ENCODE assay signal across 21 cellular contexts in the genomic region with DNA sequence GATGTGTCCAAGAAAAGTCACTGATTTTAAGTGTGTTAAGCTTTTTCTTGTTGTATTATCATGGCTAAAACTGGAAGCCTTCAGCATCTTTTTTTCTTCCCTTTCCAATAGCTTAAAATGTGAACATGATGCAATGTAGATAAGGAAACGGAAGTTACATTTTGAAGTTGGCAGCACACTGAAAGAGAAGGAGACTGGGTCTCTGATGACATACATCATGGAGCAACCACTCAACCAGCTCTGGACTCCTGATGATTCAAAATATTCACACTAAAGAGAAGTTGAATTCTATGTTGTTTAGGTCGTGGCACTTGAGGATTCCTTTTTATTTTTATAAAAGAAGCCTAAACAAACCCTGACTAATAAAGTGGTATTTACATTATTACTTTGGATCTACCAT.
DNase-seq lines count a peak whose midpoint lies in the region; FAIRE-seq and TF ChIP-seq lines count a peak whose summit lies in the region.
"Had no signal": no experiment of that assay in that cellular context is flagged by ENCODE, and none has a peak within 500 bp of the region (broad histone marks: within the 10 kb centered on the region; RNA-seq: fewer than 3 reads in every experiment).

No MANE protein-coding gene starts in this region.

- DNase-seq in KBM-7 (peak; percentile 11), SKM-1 treated with dmso at 0.1 percent for 144 hours (lab: John Stamatoyannopoulos, UW; ENCODE audit: unreplicated experiment) (peak; percentile 89), fibroblast of mammary gland (ENCODE audit: low read depth) (peak; percentile 26), HT-29 (ENCODE audit: low spot score) (no peak), GM12891 (ENCODE audit: insufficient read length, low spot score) (no peak), NCI-H82 (lab: John Stamatoyannopoulos, UW) (no peak), cerebellar nuclear complex (lab: John Stamatoyannopoulos, UW) (no peak)
- DNase-seq: activated CD4-positive, alpha-beta T cell treated with anti-CD3 and anti-CD28 coated beads, Interleukin-2, amount 50 U/mL, for 48 hours; activated gamma-delta T cell treated with Interleukin-2 at 50 U/mL for 16 hours; amygdala; endodermal cell; H7; NCI-H146; NCI-H2227 treated with DMSO at 0.1 percent for 48 hours; NK-92 treated with Interleukin-12 subunit alpha and Interleukin-12 subunit beta, amount 100 ng/mL, for 24 hours; ovary; right cardiac atrium; stimulated activated CD4-positive, alpha-beta T cell treated with anti-CD3 and anti-CD28 coated beads, Interleukin-15, amount 100 ng/mL, for 24 hours had no signal

- no peak for TF ChIP-seq POLR2A in GM12891 (IDR thresholded peaks at IDR 0.05; ENCODE audit: low read depth, low read length)

- FAIRE-seq in GM12891 (lab: Jason Lieb, UNC), result no peak
- FAIRE-seq: G401.6, GM19239 had no signal

- H3K4me3 ChIP-seq in fibroblast of mammary gland (ENCODE audit: control insufficient read depth, low read depth, low read length), result no peak overlapping the region
- H3K4me3 ChIP-seq: hepatocyte, ovary had no signal

- in situ Hi-C loops in KBM-7 (cut with MboI; ENCODE audit: low pct_unique_long_range_greater_than_20kb, low sequenced_read_pairs), result no loop called here

- no peak for TF ChIP-seq CTCF in fibroblast of mammary gland (conservative IDR thresholded peaks at IDR 0.05; ENCODE audit: control insufficient read depth, insufficient read depth, low read depth, low read length)

TF ChIP-seq in GM12891, 5 proteins besides CTCF, POLR2A, EP300 and RAD21:
- no peak for TF ChIP-seq POU2F2 (IDR thresholded peaks at IDR 0.05; ENCODE audit: low read depth, low read length)
- TF ChIP-seq TAF1 (IDR thresholded peaks at IDR 0.05; ENCODE audit: low read depth, low read length), result no peak
- TF ChIP-seq PAX5 (IDR thresholded peaks at IDR 0.05; ENCODE audit: insufficient read depth, low read length, severe bottlenecking), result no peak
- TF ChIP-seq SPI1 (IDR thresholded peaks at IDR 0.05; ENCODE audit: low read depth, low read length), result no peak

Comparison
In these comparisons a context has a peak if more than half of its experiments do, and no peak if none do; other contexts are left out.
1. DNase-seq: peak in KBM-7 (single experiment), SKM-1 treated with dmso at 0.1 percent for 144 hours (single experiment) and fibroblast of mammary gland (single experiment); none in HT-29 (single experiment), GM12891 (single experiment), NCI-H82 (single experiment) and cerebellar nuclear complex (0 of 2).